Comparison of ENCODE assay signal across 2 cellular contexts in genomic region chr10:67809107-67809506, GRCh38.
TF ChIP-seq lines count a peak whose summit lies in the region.

No MANE protein-coding gene starts in this region.

TF ChIP-seq in GM23338, 12 proteins besides CTCF, POLR2A, EP300 and RAD21:
- TF ChIP-seq ETS1 (IDR thresholded peaks at IDR 0.05) = no peak
- no peak for TF ChIP-seq EZH2 (IDR thresholded peaks at IDR 0.05; ENCODE audit: low read depth, unreplicated experiment)
- no peak for TF ChIP-seq STAT1 (IDR thresholded peaks at IDR 0.05; ENCODE audit: unreplicated experiment)

TF ChIP-seq in H1, 55 proteins besides CTCF, POLR2A, EP300 and RAD21:
- TF ChIP-seq POU5F1 (IDR thresholded peaks at IDR 0.05; ENCODE audit: low read depth, low read length) (0 out of 2 replicates have a peak, but pooled peaks have one; percentile 58), KDM5A (IDR thresholded peaks at IDR 0.05; ENCODE audit: low read length) (no peak), TEAD4 (IDR thresholded peaks at IDR 0.05; ENCODE audit: low read depth, low read length) (peak; percentile 14; the same call in 1 of the 2 replicates), GABPA (IDR thresholded peaks at IDR 0.05; ENCODE audit: borderline replicate concordance, insufficient read depth, low read length) (no peak)
